19 cellular contexts compared by ENCODE assay signal in the genomic region with DNA sequence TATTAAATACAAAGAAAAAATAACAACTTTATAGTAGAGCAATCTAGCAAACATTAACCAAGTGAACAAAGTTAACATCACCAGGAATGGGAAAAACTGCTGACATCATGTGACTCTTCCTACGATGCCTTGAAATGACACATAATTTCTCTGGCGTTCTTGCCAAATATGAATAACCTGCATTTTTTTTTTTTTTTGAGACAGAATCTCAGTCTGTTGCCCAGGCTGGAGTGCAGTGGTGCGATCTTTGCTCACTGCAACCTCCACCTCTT.
DNase-seq lines count a peak whose midpoint lies in the region; ATAC-seq and TF ChIP-seq lines count a peak whose summit lies in the region.
"Had no signal": no experiment of that assay in that cellular context is flagged by ENCODE, and none has a peak within 500 bp of the region (broad histone marks: within the 10 kb centered on the region; RNA-seq: fewer than 3 reads in every experiment).

No MANE protein-coding gene starts in this region.

- intact Hi-C loops in transverse colon (cut with DNase I; ENCODE audit: low total_unique reads), result no loop called here

- H3K9me2 ChIP-seq in hepatocyte (replicated peaks; ENCODE audit: insufficient read depth), result no peaks in the 10 kb centered on the region

- H3K27me3 ChIP-seq in hepatocyte (no peaks in the 10 kb centered on the region), transverse colon (no peaks in the 10 kb centered on the region)

- H4K20me1 ChIP-seq in hepatocyte (ENCODE audit: insufficient read depth, poor library complexity, severe bottlenecking), result no peaks in the 10 kb centered on the region

- no peak overlapping the region for H2AFZ ChIP-seq in hepatocyte

- peak overlapping the region; percentile 93 for H3K27ac Mint-ChIP-seq in chondrocyte (ENCODE audit: unreplicated experiment)
- H3K27ac Mint-ChIP-seq in stimulated activated naive B cell treated with anti-CD40 and anti-IgM and Interleukin-4, amounts not matched to agents 10 μg/mL and 1 μg/mL and 100 μg/mL, for 72 hours, result no peak overlapping the region
- H3K27ac Mint-ChIP-seq: activated CD4-positive, alpha-beta T cell treated with anti-CD3 and anti-CD28 coated beads, Interleukin-2, amount 10 ng/mL, durations not matched to agents 24 days and 14 days; dendritic cell treated with granulocyte-macrophage colony-stimulating factor and Interleukin-4, amounts not matched to agents 40 ng/mL and 50 ng/mL, for 4 days; naive thymus-derived CD4-positive, alpha-beta T cell; stimulated activated memory B cell treated with anti-CD40 and anti-IgM and Interleukin-4, amounts not matched to agents 10 μg/mL and 1 μg/mL and 100 μg/mL, for 72 hours had no signal

- H3K79me2 ChIP-seq in hepatocyte, result peaks cover 46% of the 10 kb centered on the region

- WGBS in hepatocyte (ENCODE audit: low lambda C conversion rate, missing lambda C conversion rate), result 85% methylated on average over 3 of the region's 3 CpGs
- WGBS in transverse colon (ENCODE audit: low coverage in 1 of 2), 2 donors, result 39 to 54% methylated on average over 3 of the region's 3 CpGs

- no peak overlapping the region for H3K4me2 ChIP-seq in hepatocyte

- no peaks in the 10 kb centered on the region for H3K36me3 Mint-ChIP-seq in chondrocyte (ENCODE audit: low read depth)
- peaks cover 0 to 10% of the 10 kb centered on the region in 2 donors for H3K36me3 Mint-ChIP-seq in stimulated activated naive B cell treated with anti-CD40 and anti-IgM and Interleukin-4, amounts not matched to agents 10 μg/mL and 1 μg/mL and 100 μg/mL, for 72 hours

- no peaks in the 10 kb centered on the region for H3K36me3 ChIP-seq in hepatocyte (replicated peaks; ENCODE audit: insufficient read depth, low read depth)
- no peaks in the 10 kb centered on the region for H3K36me3 ChIP-seq in transverse colon

- in situ Hi-C loops in transverse colon (cut with MboI; ENCODE audit: low pct_ligation_motif_present in 1 of 4, low pct_unique_long_range_greater_than_20kb in 1 of 4, low sequenced_read_pairs in 3 of 4), result loop anchor here in 2 of 4 donors (25.0 kb wide), 2 partner anchors 216 to 241 kb away; a partner anchor contains a TSS

- no peak for TF ChIP-seq CTCF in chondrocyte (IDR thresholded peaks at IDR 0.05)
- TF ChIP-seq CTCF in hepatocyte (IDR thresholded peaks at IDR 0.05; ENCODE audit: poor library complexity), result no peak
- TF ChIP-seq CTCF in transverse colon (IDR thresholded peaks at IDR 0.05), result no peak

- no peak for ATAC-seq in stimulated activated naive B cell treated with anti-CD40 and anti-IgM and Interleukin-4, amounts not matched to agents 10 μg/mL and 1 μg/mL and 100 μg/mL, for 72 hours (replicated peaks)
- no peak for ATAC-seq in HG03342 (IDR thresholded peaks at IDR 0.05; ENCODE audit: unreplicated experiment)
- no peak for ATAC-seq in GM21528 (IDR thresholded peaks at IDR 0.05; ENCODE audit: low FRiP score, unreplicated experiment)
- ATAC-seq: naive thymus-derived CD4-positive, alpha-beta T cell; Panc1; stimulated activated memory B cell treated with anti-CD40 and anti-IgM and Interleukin-4, amounts not matched to agents 10 μg/mL and 1 μg/mL and 100 μg/mL, for 72 hours had no signal

- no peak for TF ChIP-seq EP300 in transverse colon (IDR thresholded peaks at IDR 0.05; ENCODE audit: low read depth)

- H3K4me1 ChIP-seq in hepatocyte (ENCODE audit: insufficient read depth) (peaks cover 13% of the 10 kb centered on the region), transverse colon (peaks cover 15 to 30% (median 25%) of the 10 kb centered on the region in 4 donors)

- H3K27me3 Mint-ChIP-seq in chondrocyte (ENCODE audit: low read depth), result no peaks in the 10 kb centered on the region
- no peaks in the 10 kb centered on the region for H3K27me3 Mint-ChIP-seq in stimulated activated naive B cell treated with anti-CD40 and anti-IgM and Interleukin-4, amounts not matched to agents 10 μg/mL and 1 μg/mL and 100 μg/mL, for 72 hours
- H3K27me3 Mint-ChIP-seq: activated CD4-positive, alpha-beta T cell treated with anti-CD3 and anti-CD28 coated beads, Interleukin-2, amount 10 ng/mL, durations not matched to agents 24 days and 14 days; dendritic cell treated with granulocyte-macrophage colony-stimulating factor and Interleukin-4, amounts not matched to agents 40 ng/mL and 50 ng/mL, for 4 days; naive thymus-derived CD4-positive, alpha-beta T cell; stimulated activated memory B cell treated with anti-CD40 and anti-IgM and Interleukin-4, amounts not matched to agents 10 μg/mL and 1 μg/mL and 100 μg/mL, for 72 hours had no signal

- peak overlapping the region; percentile 76 for H3K27ac ChIP-seq in hepatocyte
- peak overlapping the region; percentile 71 to 98 (median 89) for H3K27ac ChIP-seq in transverse colon
- H3K27ac ChIP-seq: 22Rv1 had no signal

- H3K9me3 ChIP-seq in hepatocyte (ENCODE audit: low read depth), result no peaks in the 10 kb centered on the region
- H3K9me3 ChIP-seq in transverse colon, result no peaks in the 10 kb centered on the region

- H3K4me3 ChIP-seq in hepatocyte (no peak overlapping the region), transverse colon (no peak overlapping the region)

- peaks cover 23% of the 10 kb centered on the region for H3K4me1 Mint-ChIP-seq in chondrocyte (ENCODE audit: low read depth)
- H3K4me1 Mint-ChIP-seq in stimulated activated naive B cell treated with anti-CD40 and anti-IgM and Interleukin-4, amounts not matched to agents 10 μg/mL and 1 μg/mL and 100 μg/mL, for 72 hours, result peaks cover 0 to 2% of the 10 kb centered on the region in 2 donors
- H3K4me1 Mint-ChIP-seq: stimulated activated memory B cell treated with anti-CD40 and anti-IgM and Interleukin-4, amounts not matched to agents 10 μg/mL and 1 μg/mL and 100 μg/mL, for 72 hours had no signal

- no peak overlapping the region for H3K4me3 Mint-ChIP-seq in chondrocyte (ENCODE audit: unreplicated experiment)
- no peak overlapping the region for H3K4me3 Mint-ChIP-seq in stimulated activated naive B cell treated with anti-CD40 and anti-IgM and Interleukin-4, amounts not matched to agents 10 μg/mL and 1 μg/mL and 100 μg/mL, for 72 hours
- H3K4me3 Mint-ChIP-seq: activated CD4-positive, alpha-beta T cell treated with anti-CD3 and anti-CD28 coated beads, Interleukin-2, amount 10 ng/mL, durations not matched to agents 24 days and 14 days; dendritic cell treated with granulocyte-macrophage colony-stimulating factor and Interleukin-4, amounts not matched to agents 40 ng/mL and 50 ng/mL, for 4 days; naive thymus-derived CD4-positive, alpha-beta T cell; stimulated activated memory B cell treated with anti-CD40 and anti-IgM and Interleukin-4, amounts not matched to agents 10 μg/mL and 1 μg/mL and 100 μg/mL, for 72 hours had no signal

- no peak for TF ChIP-seq POLR2A in transverse colon (IDR thresholded peaks at IDR 0.05)

- DNase-seq in DMS53 (lab: John Stamatoyannopoulos, UW) (peak; percentile 48), DMS53 treated with DMSO at 0.1 percent for 48 hours (lab: John Stamatoyannopoulos, UW; ENCODE audit: unreplicated experiment) (no peak), chondrocyte (ENCODE audit: low spot score) (no peak), hepatocyte (ENCODE audit: low spot score) (no peak), transverse colon (no peak)
- DNase-seq in stimulated activated naive B cell treated with anti-CD40 and anti-IgM and Interleukin-4, amounts not matched to agents 10 μg/mL and 1 μg/mL and 100 μg/mL, for 72 hours, result no peak
- DNase-seq: activated CD4-positive, alpha-beta T cell treated with anti-CD3 and anti-CD28 coated beads, Interleukin-2, amount 10 ng/mL, durations not matched to agents 24 days and 14 days; activated T-cell treated with anti-CD3 and anti-CD28 coated beads, Interleukin-2, amount 50 U/mL, for 48 hours; Kasumi-1; kidney; naive thymus-derived CD4-positive, alpha-beta T cell; NCI-H510A treated with DMSO at 0.1 percent for 48 hours; stimulated activated CD4-positive, alpha-beta T cell treated with anti-CD3 and anti-CD28 coated beads, Interleukin-4, amount 100 ng/mL, for 4 hours had no signal

- H3K9me3 Mint-ChIP-seq in chondrocyte (ENCODE audit: low read depth), result no peaks in the 10 kb centered on the region
- no peaks in the 10 kb centered on the region for H3K9me3 Mint-ChIP-seq in stimulated activated naive B cell treated with anti-CD40 and anti-IgM and Interleukin-4, amounts not matched to agents 10 μg/mL and 1 μg/mL and 100 μg/mL, for 72 hours
- H3K9me3 Mint-ChIP-seq: activated CD4-positive, alpha-beta T cell treated with anti-CD3 and anti-CD28 coated beads, Interleukin-2, amount 10 ng/mL, durations not matched to agents 24 days and 14 days; dendritic cell treated with granulocyte-macrophage colony-stimulating factor and Interleukin-4, amounts not matched to agents 40 ng/mL and 50 ng/mL, for 4 days; stimulated activated memory B cell treated with anti-CD40 and anti-IgM and Interleukin-4, amounts not matched to agents 10 μg/mL and 1 μg/mL and 100 μg/mL, for 72 hours had no signal
